In genomic region chr13:24075137-24075975, GRCh38 we compare ENCODE assay signal across 12 cellular contexts.
DNase-seq lines count a peak whose midpoint lies in the region; ATAC-seq, FAIRE-seq and TF ChIP-seq lines count a peak whose summit lies in the region.
"Had no signal": no experiment of that assay in that cellular context is flagged by ENCODE, and none has a peak within 500 bp of the region (broad histone marks: within the 10 kb centered on the region; RNA-seq: fewer than 3 reads in every experiment).

No MANE protein-coding gene starts in this region.

- H3K27ac ChIP-seq in body of pancreas (peak overlapping the region; percentile 86 to 96 (median 90)), hepatocyte (peak overlapping the region; percentile 30), pancreas (peak overlapping the region; percentile 65 to 92 (median 78)), esophagus muscularis mucosa (replicated peaks in 1 of 4) (no peak overlapping the region), thyroid gland (no peak overlapping the region)

- TF ChIP-seq CTCF in body of pancreas (IDR thresholded peaks at IDR 0.05): no peak
- no peak for TF ChIP-seq CTCF in hepatocyte (IDR thresholded peaks at IDR 0.05; ENCODE audit: poor library complexity)
- TF ChIP-seq CTCF in pancreas (IDR thresholded peaks at IDR 0.05): no peak
- no peak for TF ChIP-seq CTCF in esophagus muscularis mucosa (IDR thresholded peaks at IDR 0.05)
- TF ChIP-seq CTCF in thyroid gland (IDR thresholded peaks at IDR 0.05): no peak

- no peak for FAIRE-seq in pancreas (lab: Jason Lieb, UNC)

- H3K4me3 ChIP-seq in body of pancreas (no peak overlapping the region), hepatocyte (no peak overlapping the region), pancreas (peak overlapping the region in 1 of 4 donors; percentile 23), esophagus muscularis mucosa (no peak overlapping the region), thyroid gland (replicated peaks in 1 of 3) (no peak overlapping the region)

- TF ChIP-seq POLR2A in body of pancreas (IDR thresholded peaks at IDR 0.05) (no peak), esophagus muscularis mucosa (IDR thresholded peaks at IDR 0.05; ENCODE audit: low read depth) (no peak), thyroid gland (IDR thresholded peaks at IDR 0.05) (no peak)

- H2AFZ ChIP-seq in hepatocyte: no peak overlapping the region

- 11 to 24% methylated on average over 7 of the region's 7 CpGs for WGBS in body of pancreas, 2 donors
- WGBS in hepatocyte (ENCODE audit: low lambda C conversion rate, missing lambda C conversion rate): 56% methylated on average over 7 of the region's 7 CpGs
- WGBS in pancreas, 2 donors: 7 to 16% methylated on average over 7 of the region's 7 CpGs
- WGBS in esophagus muscularis mucosa: 68% methylated on average over 7 of the region's 7 CpGs
- WGBS in thyroid gland, 2 donors: 65 to 82% methylated on average over 7 of the region's 7 CpGs

- H3K36me3 ChIP-seq in body of pancreas (replicated peaks in 1 of 2; ENCODE audit: insufficient read depth in 1 of 2, low read depth in 2 of 2) (no peaks in the 10 kb centered on the region), hepatocyte (replicated peaks; ENCODE audit: insufficient read depth, low read depth) (no peaks in the 10 kb centered on the region), pancreas (no peaks in the 10 kb centered on the region), esophagus muscularis mucosa (no peaks in the 10 kb centered on the region), thyroid gland (no peaks in the 10 kb centered on the region)

- H3K4me1 ChIP-seq in body of pancreas (peaks cover 38% of the 10 kb centered on the region), hepatocyte (ENCODE audit: insufficient read depth) (peaks cover 12% of the 10 kb centered on the region), pancreas (peaks cover 19 to 28% (median 27%) of the 10 kb centered on the region in 3 donors), esophagus muscularis mucosa (peaks cover 0 to 27% (median 7%) of the 10 kb centered on the region in 4 donors), thyroid gland (peaks cover 8 to 16% of the 10 kb centered on the region in 2 donors)

- no peaks in the 10 kb centered on the region for H3K79me2 ChIP-seq in hepatocyte

- H3K4me2 ChIP-seq in hepatocyte: peak overlapping the region; percentile 60

- no peak for TF ChIP-seq EP300 in esophagus muscularis mucosa (IDR thresholded peaks at IDR 0.05)

- no peaks in the 10 kb centered on the region for H4K20me1 ChIP-seq in hepatocyte (ENCODE audit: insufficient read depth, poor library complexity, severe bottlenecking)

- H3K27me3 ChIP-seq in body of pancreas (no peaks in the 10 kb centered on the region), hepatocyte (no peaks in the 10 kb centered on the region), pancreas (no peaks in the 10 kb centered on the region), esophagus muscularis mucosa (no peaks in the 10 kb centered on the region), thyroid gland (no peaks in the 10 kb centered on the region)

- no peaks in the 10 kb centered on the region for H3K9me2 ChIP-seq in hepatocyte (replicated peaks; ENCODE audit: insufficient read depth)

- H3K9me3 ChIP-seq in body of pancreas (no peaks in the 10 kb centered on the region), hepatocyte (ENCODE audit: low read depth) (no peaks in the 10 kb centered on the region), pancreas (no peaks in the 10 kb centered on the region), esophagus muscularis mucosa (no peaks in the 10 kb centered on the region), thyroid gland (no peaks in the 10 kb centered on the region)

- intact Hi-C loops in body of pancreas (cut with DNase I): no loop called here
- intact Hi-C loops in pancreas (cut with DNase I): loop anchor here in 1 of 3 donors (10.0 kb wide), 1 partner anchor 89 kb away; the partner anchor contains the start of gene SPATA13
- intact Hi-C loops in esophagus muscularis mucosa (cut with DNase I): no loop called here
- intact Hi-C loops in sciatic nerve (cut with DNase I): no loop called here
- intact Hi-C loops in thyroid gland (cut with DNase I): no loop called here

- ATAC-seq in body of pancreas: peak; percentile 72
- peak; percentile 69 to 77 (median 74) for ATAC-seq in pancreas
- ATAC-seq in sciatic nerve: no peak
- ATAC-seq: WTC11 had no signal

- DNase-seq in COLO829 (ENCODE audit: low spot score) (peak; percentile 61), body of pancreas (peak in 2 of 4 donors; percentile 38), hepatocyte (ENCODE audit: low spot score) (no peak), pancreas (peak in 1 of 6 donors; percentile 33), esophagus muscularis mucosa (ENCODE audit: extremely low spot score) (no peak), sciatic nerve (ENCODE audit: low spot score) (no peak), thyroid gland (no peak)
- no peak for DNase-seq in stimulated activated CD4-positive, alpha-beta T cell treated with anti-CD3 and anti-CD28 coated beads, Interleukin-2, amount 100 ng/mL, for 48 hours
- DNase-seq: activated naive CD4-positive, alpha-beta T cell treated with anti-CD3 and anti-CD28 coated beads for 36 hours; NCI-H1092; NCI-H2227 treated with DMSO at 0.1 percent for 48 hours had no signal

Comparison
In these comparisons a context has a peak if more than half of its experiments do, and no peak if none do; other contexts are left out.
1. H3K27ac ChIP-seq: peak in body of pancreas (4 of 4), hepatocyte (single experiment) and pancreas (4 of 4); none in esophagus muscularis mucosa (0 of 4) and thyroid gland (0 of 3).